Comparison of ENCODE assay signal across 1 cellular context in genomic region chr9:93187047-93187446, GRCh38.
A peak's percentile ranks its signal among the peaks of the same experiment; 100 is the strongest.
TF ChIP-seq lines count a peak whose summit lies in the region.

No MANE protein-coding gene starts in this region.

TF ChIP-seq in HepG2, 621 proteins besides CTCF, POLR2A, EP300 and RAD21 (continued from another document):
- no peak for TF ChIP-seq HBP1 (CRISPR knock-in tag; IDR thresholded peaks at IDR 0.05; ENCODE audit: low read depth)
- 0 out of 2 replicates have a peak, but pooled peaks have one; percentile 42 for TF ChIP-seq EEA1 (CRISPR knock-in tag; IDR thresholded peaks at IDR 0.05; ENCODE audit: borderline replicate concordance)
TF ChIP-seq in HepG2: peak in this region for 1.
